In genomic region chr20:45893831-45894230, GRCh38 we compare ENCODE assay signal across 19 cellular contexts. TPM values are rescaled to one million over a fixed set of nuclear protein-coding genes. Genes with fewer than 3 reads are reported as not detected.
DNase-seq lines count a peak whose midpoint lies in the region; ATAC-seq and TF ChIP-seq lines count a peak whose summit lies in the region.
"Had no signal": no experiment of that assay in that cellular context is flagged by ENCODE, and none has a peak within 500 bp of the region (broad histone marks: within the 10 kb centered on the region; RNA-seq: fewer than 3 reads in every experiment).

No MANE protein-coding gene starts in this region.

- H3K4me3 ChIP-seq in right cardiac atrium (ENCODE audit: low read length), result no peak overlapping the region
- H3K4me3 ChIP-seq: pancreas, PC-9, suprapubic skin had no signal

- POLR2A ChIA-PET in CD4-positive, alpha-beta T cell (lab: Charles Lee), result interaction anchor here (5.5 to 8.2 kb wide), 2 partner anchors 13 to 41 kb away, joined by 78 to 105 read pairs; partner anchors contain the start of genes PCIF1 and ZSWIM1

- H3K27me3 ChIP-seq in CD4-positive, alpha-beta T cell (ENCODE audit: control insufficient read depth, insufficient read depth, low read length), result no peaks in the 10 kb centered on the region
- no peaks in the 10 kb centered on the region for H3K27me3 ChIP-seq in right cardiac atrium (ENCODE audit: control insufficient read depth, insufficient read depth)
- H3K27me3 ChIP-seq: pancreas, suprapubic skin had no signal

- peak overlapping the region; percentile 51 for H3K4me3 Mint-ChIP-seq in CD4-positive, alpha-beta T cell
- no peak overlapping the region for H3K4me3 Mint-ChIP-seq in dendritic cell treated with granulocyte-macrophage colony-stimulating factor and Interleukin-4, amounts not matched to agents 40 ng/mL and 50 ng/mL, for 4 days
- H3K4me3 Mint-ChIP-seq in nephron, result peak overlapping the region; percentile 55 to 97 (median 83)

- no peak overlapping the region for H3K27ac ChIP-seq in CD4-positive, alpha-beta T cell (ENCODE audit: low read depth, low read length)
- no peak overlapping the region for H3K27ac ChIP-seq in right cardiac atrium (ENCODE audit: low read length)
- H3K27ac ChIP-seq: pancreas, PC-9, suprapubic skin had no signal

- peaks cover 46% of the 10 kb centered on the region for H3K36me3 Mint-ChIP-seq in CD4-positive, alpha-beta T cell (ENCODE audit: low read depth)
- peaks cover 80% of the 10 kb centered on the region for H3K36me3 Mint-ChIP-seq in dendritic cell treated with granulocyte-macrophage colony-stimulating factor and Interleukin-4, amounts not matched to agents 40 ng/mL and 50 ng/mL, for 4 days (ENCODE audit: low read depth)
- peaks cover 23% of the 10 kb centered on the region for H3K36me3 Mint-ChIP-seq in nephron (ENCODE audit: low read depth)

- TF ChIP-seq CTCF in CD4-positive, alpha-beta T cell (IDR thresholded peaks at IDR 0.05), result no peak
- no peak for TF ChIP-seq CTCF in nephron (IDR thresholded peaks at IDR 0.05; ENCODE audit: unreplicated experiment in 3 of 3)

- no peak for ATAC-seq in CD4-positive, alpha-beta T cell (ENCODE audit: poor library complexity)
- no peak for ATAC-seq in HG03442 (IDR thresholded peaks at IDR 0.05; ENCODE audit: unreplicated experiment)
- no peak for ATAC-seq in right cardiac atrium
- ATAC-seq in HG03439 (IDR thresholded peaks at IDR 0.05; ENCODE audit: unreplicated experiment), result no peak
- ATAC-seq: activated T-cell treated with anti-CD3 and anti-CD28 coated beads, Interleukin-2, amount 50 U/mL, for 72 hours; pancreas had no signal

- 92% methylated on average over 4 of the region's 4 CpGs for WGBS in right cardiac atrium

- no peaks in the 10 kb centered on the region for H3K4me1 ChIP-seq in right cardiac atrium (ENCODE audit: control insufficient read depth, insufficient read depth, low read length)

- H3K9me3 Mint-ChIP-seq in CD4-positive, alpha-beta T cell, result no peaks in the 10 kb centered on the region
- H3K9me3 Mint-ChIP-seq in dendritic cell treated with granulocyte-macrophage colony-stimulating factor and Interleukin-4, amounts not matched to agents 40 ng/mL and 50 ng/mL, for 4 days, result no peaks in the 10 kb centered on the region
- H3K9me3 Mint-ChIP-seq in nephron, result no peaks in the 10 kb centered on the region
- H3K9me3 Mint-ChIP-seq: activated T-cell treated with anti-CD3 and anti-CD28 coated beads, Interleukin-2, amount 50 U/mL, for 72 hours had no signal

- H3K27me3 Mint-ChIP-seq in CD4-positive, alpha-beta T cell, result no peaks in the 10 kb centered on the region
- H3K27me3 Mint-ChIP-seq in dendritic cell treated with granulocyte-macrophage colony-stimulating factor and Interleukin-4, amounts not matched to agents 40 ng/mL and 50 ng/mL, for 4 days, result no peaks in the 10 kb centered on the region
- no peaks in the 10 kb centered on the region for H3K27me3 Mint-ChIP-seq in nephron (ENCODE audit: low read depth)

- DNase-seq in CD4-positive, alpha-beta T cell, result no peak
- DNase-seq in M059J (ENCODE audit: low read depth) (peak; percentile 35), right cardiac atrium (no peak), NCI-H187 (lab: John Stamatoyannopoulos, UW) (no peak)
- DNase-seq: activated CD4-positive, alpha-beta T cell treated with anti-CD3 and anti-CD28 coated beads, Interleukin-2, amount 50 U/mL, for 4 hours; activated T-cell treated with anti-CD3 and anti-CD28 coated beads, Interleukin-2, amount 50 U/mL, for 72 hours; caudate nucleus; KG1; NCI-H1048; NCI-H2107; NCI-H526; pancreas; PC-9; stimulated activated CD4-positive, alpha-beta T cell treated with anti-CD3 and anti-CD28 coated beads, Interleukin-2, amount 100 ng/mL, for 48 hours had no signal

- intact Hi-C loops in CD4-positive, alpha-beta T cell (cut with DNase I, micrococcal nuclease), result loop anchor here (5.0 kb wide), 2 partner anchors 37 to 82 kb away; partner anchors contain the start of genes ACOT8 (in 1 of the 2), UBE2C (in 1 of the 2) and ZSWIM3 (in 1 of the 2)
- intact Hi-C loops in dendritic cell treated with granulocyte-macrophage colony-stimulating factor and Interleukin-4, amounts not matched to agents 40 ng/mL and 50 ng/mL, for 4 days (cut with micrococcal nuclease), result no loop called here
- intact Hi-C loops in right cardiac atrium (cut with DNase I), result loop anchor here in 2 of 4 donors (10.0 kb wide), 2 partner anchors 61 to 71 kb away; no protein-coding TSS in a partner anchor

- H3K27ac Mint-ChIP-seq in CD4-positive, alpha-beta T cell, result no peak overlapping the region
- H3K27ac Mint-ChIP-seq in dendritic cell treated with granulocyte-macrophage colony-stimulating factor and Interleukin-4, amounts not matched to agents 40 ng/mL and 50 ng/mL, for 4 days, result peak overlapping the region; percentile 54
- H3K27ac Mint-ChIP-seq in nephron, result peak overlapping the region in 1 of 3 experiments; percentile 55

- CTCF ChIA-PET in CD4-positive, alpha-beta T cell (lab: Charles Lee), result interaction anchor here (2.1 kb wide), 1 partner anchor 76 kb away, joined by 6 read pairs; no protein-coding TSS in a partner anchor

- H3K9me3 ChIP-seq in CD4-positive, alpha-beta T cell (ENCODE audit: control insufficient read depth, low read length), result no peaks in the 10 kb centered on the region
- H3K9me3 ChIP-seq in right cardiac atrium (ENCODE audit: control insufficient read depth, low read length), result no peaks in the 10 kb centered on the region
- H3K9me3 ChIP-seq: pancreas, suprapubic skin had no signal

- H3K4me1 Mint-ChIP-seq in CD4-positive, alpha-beta T cell (ENCODE audit: low read depth), result peaks cover 44% of the 10 kb centered on the region
- H3K4me1 Mint-ChIP-seq in dendritic cell treated with granulocyte-macrophage colony-stimulating factor and Interleukin-4, amounts not matched to agents 40 ng/mL and 50 ng/mL, for 4 days (ENCODE audit: low read depth), result peaks cover 39% of the 10 kb centered on the region
- H3K4me1 Mint-ChIP-seq in nephron, result peaks cover 14% of the 10 kb centered on the region

RNA-seq across cellular contexts. Expression of gene CTSA, which starts 2.7 kb away (rescaled TPM):
- total RNA-seq in CD4-positive, alpha-beta T cell, result 10 to 100 TPM; 40.3 to 42.6 TPM
- total RNA-seq in M059J (2014; rRNA removed; shearing (Covaris generic)), result 253 and 328 TPM in 2 replicates
- 100 to 1,000 TPM; 102 to 134 (median 112) TPM for total RNA-seq in right cardiac atrium
- polyA plus RNA-seq in right cardiac atrium, result 126 TPM

RNA-seq across cellular contexts. Expression of gene NEURL2, which starts 2.8 kb away (rescaled TPM):
- total RNA-seq in CD4-positive, alpha-beta T cell, result 1 to 10 TPM; 1.5 to 2.5 TPM
- total RNA-seq in M059J (2014; rRNA removed; shearing (Covaris generic)), result 3.1 and 6.0 TPM in 2 replicates
- total RNA-seq in right cardiac atrium, result 1 to 10 TPM; 7.5 to 9.8 (median 7.9) TPM
- polyA plus RNA-seq in right cardiac atrium, result 7.0 TPM

RNA-seq across cellular contexts. Expression of gene SPATA25, which starts 6.4 kb away (rescaled TPM):
- 1 to 10 TPM in 1 of 2 experiments, under 1 TPM in 1; 0.49 to 1.3 TPM for total RNA-seq in CD4-positive, alpha-beta T cell
- 0.52 TPM in 1 of 2 replicates, not detected in the other for total RNA-seq in M059J (2014; rRNA removed; shearing (Covaris generic))
- total RNA-seq in right cardiac atrium, result 1 to 10 TPM; 1.8 to 2.6 (median 2.2) TPM
- 1.7 TPM for polyA plus RNA-seq in right cardiac atrium

RNA-seq across cellular contexts. Expression of gene ZSWIM1, which starts 12.8 kb away (rescaled TPM):
- total RNA-seq in CD4-positive, alpha-beta T cell, result 10 to 100 TPM in 1 of 2 experiments, 1 to 10 TPM in 1; 9.3 to 10.7 TPM
- total RNA-seq in M059J (2014; rRNA removed; shearing (Covaris generic)), result 11.2 and 19.8 TPM in 2 replicates
- total RNA-seq in right cardiac atrium, result 10 to 100 TPM; 10.5 to 13.5 (median 11.2) TPM
- 5.5 TPM for polyA plus RNA-seq in right cardiac atrium

RNA-seq across cellular contexts. Expression of gene PLTP, which starts 18.1 kb away (rescaled TPM):
- not detected for total RNA-seq in CD4-positive, alpha-beta T cell
- 9.6 and 13.4 TPM in 2 replicates for total RNA-seq in M059J (2014; rRNA removed; shearing (Covaris generic))
- 100 to 1,000 TPM in 2 of 4 donors, 10 to 100 TPM in 2; 63.7 to 117 (median 90.4) TPM for total RNA-seq in right cardiac atrium
- polyA plus RNA-seq in right cardiac atrium, result 34.3 TPM
